18 cellular contexts compared by ENCODE assay signal in the genomic region with DNA sequence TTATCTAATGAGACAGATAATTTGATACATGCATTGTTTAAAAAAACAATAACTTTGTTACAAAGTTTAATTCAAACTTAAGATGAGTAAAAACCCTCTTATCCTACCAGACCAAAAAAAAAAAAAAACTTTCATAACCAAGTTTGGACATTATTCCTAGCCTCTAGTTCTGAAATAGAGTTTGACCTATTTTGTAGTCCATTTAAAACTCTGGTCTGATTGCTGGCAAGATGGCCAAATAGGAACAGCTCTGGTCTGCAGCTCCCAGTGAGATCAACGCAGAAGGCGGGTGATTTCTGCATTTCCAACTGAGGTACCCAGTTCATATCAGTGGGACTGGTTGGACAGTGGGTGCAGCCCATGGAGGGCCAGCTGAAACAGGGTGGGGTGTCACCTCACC.
"Had no signal": no experiment of that assay in that cellular context is flagged by ENCODE, and none has a peak within 500 bp of the region (broad histone marks: within the 10 kb centered on the region; RNA-seq: fewer than 3 reads in every experiment).

No MANE protein-coding gene starts in this region.

- H3K36me3 ChIP-seq: colonic mucosa, esophagus muscularis mucosa, left lung, lower lobe of right lung had no signal

- ATAC-seq: foreskin keratinocyte, left cardiac atrium, left lung, left ventricle myocardium superior, lower lobe of right lung, mucosa of descending colon had no signal

- DNase-seq: colonic mucosa; dermis blood vessel endothelial cell; dorsolateral prefrontal cortex; effector CD4-positive, alpha-beta T cell; effector memory CD4-positive, alpha-beta T cell; foreskin keratinocyte; glutamatergic neuron; head of caudate nucleus; heart right ventricle; hippocampal formation; left cardiac atrium; left ventricle myocardium superior; lower lobe of right lung; mesenchymal stem cell; mucosa of descending colon; naive B cell had no signal

- H3K27ac ChIP-seq: colonic mucosa, dorsolateral prefrontal cortex, esophagus muscularis mucosa, foreskin keratinocyte, heart right ventricle, left lung, lower lobe of right lung had no signal

- H3K9me3 ChIP-seq: colonic mucosa, lower lobe of right lung, mucosa of descending colon had no signal

- H3K4me1 ChIP-seq: colonic mucosa, esophagus muscularis mucosa, foreskin keratinocyte, left lung, lower lobe of right lung had no signal

- H3K4me3 ChIP-seq: colonic mucosa, dorsolateral prefrontal cortex, esophagus muscularis mucosa, heart right ventricle, left lung, lower lobe of right lung, mucosa of descending colon had no signal

- H3K27me3 ChIP-seq: colonic mucosa, dorsolateral prefrontal cortex, esophagus muscularis mucosa, foreskin keratinocyte, heart right ventricle, left lung had no signal
